1 cellular context compared by ENCODE assay signal in the genomic region with DNA sequence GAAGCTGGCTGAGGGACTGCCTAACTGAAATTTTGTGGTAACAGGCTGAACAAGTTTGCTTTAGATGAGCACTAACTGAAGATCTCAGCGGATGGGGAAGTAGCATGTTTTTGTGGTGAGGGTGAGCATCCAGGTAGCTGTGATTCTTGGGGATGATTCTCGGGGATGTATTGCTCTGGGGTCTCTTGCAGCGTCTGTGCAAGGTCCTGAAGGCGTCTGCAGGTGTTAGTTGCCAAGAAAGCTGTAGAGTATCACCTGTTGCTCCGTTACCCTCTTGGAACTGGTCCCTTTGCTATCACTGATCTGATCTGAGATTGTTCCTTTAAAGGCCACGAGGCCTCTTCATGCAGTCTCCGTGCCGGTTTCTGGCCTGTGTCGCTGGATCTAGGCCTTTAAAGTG.
A peak's percentile ranks its signal among the peaks of the same experiment; 100 is the strongest.
TF ChIP-seq lines count a peak whose summit lies in the region.

No MANE protein-coding gene starts in this region.

TF ChIP-seq in HepG2, 621 proteins besides CTCF, POLR2A, EP300 and RAD21:
- TF ChIP-seq DMAP1 (CRISPR knock-in tag; IDR thresholded peaks at IDR 0.05) (no peak), RBFOX2 (IDR thresholded peaks at IDR 0.05; ENCODE audit: low read depth, low read length) (0 out of 2 replicates have a peak, but pooled peaks have one; percentile 21), KAT8 (CRISPR knock-in tag; IDR thresholded peaks at IDR 0.05) (no peak)
- TF ChIP-seq, protein P1, sequence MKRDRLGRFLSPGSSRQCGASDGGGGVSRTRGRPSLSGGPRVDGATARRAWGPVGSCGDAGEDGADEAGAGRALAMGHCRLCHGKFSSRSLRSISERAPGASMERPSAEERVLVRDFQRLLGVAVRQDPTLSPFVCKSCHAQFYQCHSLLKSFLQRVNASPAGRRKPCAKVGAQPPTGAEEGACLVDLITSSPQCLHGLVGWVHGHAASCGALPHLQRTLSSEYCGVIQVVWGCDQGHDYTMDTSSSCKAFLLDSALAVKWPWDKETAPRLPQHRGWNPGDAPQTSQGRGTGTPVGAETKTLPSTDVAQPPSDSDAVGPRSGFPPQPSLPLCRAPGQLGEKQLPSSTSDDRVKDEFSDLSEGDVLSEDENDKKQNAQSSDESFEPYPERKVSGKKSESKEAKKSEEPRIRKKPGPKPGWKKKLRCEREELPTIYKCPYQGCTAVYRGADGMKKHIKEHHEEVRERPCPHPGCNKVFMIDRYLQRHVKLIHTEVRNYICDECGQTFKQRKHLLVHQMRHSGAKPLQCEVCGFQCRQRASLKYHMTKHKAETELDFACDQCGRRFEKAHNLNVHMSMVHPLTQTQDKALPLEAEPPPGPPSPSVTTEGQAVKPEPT (CRISPR knock-in tag; IDR thresholded peaks at IDR 0.05; ENCODE audit: low read depth): no peak
